ENCODE assay signal across 18 cellular contexts in the genomic region with DNA sequence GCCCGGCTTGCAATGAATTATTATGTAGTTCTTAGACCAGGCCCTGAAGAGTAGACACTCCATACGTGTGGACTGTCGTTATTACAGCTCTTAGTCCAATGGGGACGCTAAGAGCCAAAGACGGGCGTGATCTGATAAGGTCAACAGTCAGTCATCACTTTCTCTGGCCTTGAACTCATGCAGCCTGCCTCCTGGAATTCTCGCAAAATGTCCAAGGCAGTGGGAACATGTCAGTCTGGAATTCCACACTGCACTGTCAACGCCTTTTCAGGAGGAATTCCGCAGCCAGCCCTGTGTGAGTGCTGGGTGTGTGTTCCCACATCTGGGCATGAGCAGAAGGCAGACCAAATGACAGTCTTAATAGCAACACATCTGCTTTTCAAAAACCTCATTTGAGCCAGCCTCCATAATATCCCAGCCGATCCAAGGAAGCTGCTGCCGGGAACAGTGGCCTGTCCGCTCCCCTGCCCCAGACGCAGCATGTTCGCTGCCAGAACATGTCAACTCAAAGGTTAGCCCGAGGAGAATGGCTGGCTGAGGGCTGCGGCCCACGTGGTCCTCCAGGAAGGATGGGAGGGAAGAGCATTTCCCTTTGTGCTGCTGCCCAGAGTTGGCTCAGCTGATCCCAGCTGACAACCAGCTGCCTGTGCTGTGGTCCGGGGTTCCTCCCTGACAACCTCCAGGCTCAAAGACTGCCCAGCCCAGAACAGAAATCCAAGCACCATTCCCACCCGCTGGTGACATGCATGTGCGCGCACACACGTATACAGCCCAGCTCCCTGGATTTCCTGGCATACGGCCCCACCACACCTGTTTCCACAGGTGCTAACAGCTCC.
DNase-seq lines count a peak whose midpoint lies in the region; ATAC-seq and TF ChIP-seq lines count a peak whose summit lies in the region.
"Had no signal": no experiment of that assay in that cellular context is flagged by ENCODE, and none has a peak within 500 bp of the region (broad histone marks: within the 10 kb centered on the region; RNA-seq: fewer than 3 reads in every experiment).

No MANE protein-coding gene starts in this region.

- H3K27ac Mint-ChIP-seq in natural killer cell, result no peak overlapping the region
- H3K27ac Mint-ChIP-seq: CD14-positive monocyte; nephron progenitor cell; stimulated activated naive CD8-positive, alpha-beta T cell treated with anti-CD3 and anti-CD28 coated beads, Interleukin-15, Interleukin-2, amounts not matched to agents 100 ng/mL and 50 ng/mL, for 24 hours had no signal

- H3K27me3 ChIP-seq in BLaER1 treated with 17β-estradiol and CSF1 and Interleukin-3, amounts not matched to agents 10 nM and 100 nM, result no peaks in the 10 kb centered on the region
- no peaks in the 10 kb centered on the region for H3K27me3 ChIP-seq in right cardiac atrium (ENCODE audit: control insufficient read depth, insufficient read depth)

- in situ Hi-C loops in GM13976 (cut with MboI; ENCODE audit: low sequenced_read_pairs, unreplicated experiment), result loop anchor here (25.0 kb wide), 1 partner anchor 930 kb away; no protein-coding TSS in a partner anchor

- H3K9me3 ChIP-seq in BLaER1 treated with 17β-estradiol and CSF1 and Interleukin-3, amounts not matched to agents 10 nM and 100 nM (replicated peaks in 1 of 11), result no peaks in the 10 kb centered on the region
- H3K9me3 ChIP-seq in right cardiac atrium (ENCODE audit: control insufficient read depth, low read length), result no peaks in the 10 kb centered on the region

- H3K36me3 ChIP-seq in BLaER1 treated with 17β-estradiol and CSF1 and Interleukin-3, amounts not matched to agents 10 nM and 100 nM, result peaks cover 0 to 52% (median 0%) of the 10 kb centered on the region in 11 experiments; a peak in 3 of 22 replicates

- DNase-seq in cardiac fibroblast (ENCODE audit: low read depth in 2 of 2), result peak; percentile 44 to 89
- peak; percentile 82 to 88 (median 88) for DNase-seq in right cardiac atrium
- DNase-seq in posterior vena cava (ENCODE audit: low spot score), result peak; percentile 89
- no peak for DNase-seq in NCI-H146 (lab: John Stamatoyannopoulos, UW)
- DNase-seq in activated T-cell treated with anti-CD3 and anti-CD28 coated beads, Interleukin-2, amount 50 U/mL, for 1 hour, result no peak
- no peak for DNase-seq in GM13976 (ENCODE audit: low spot score)
- no peak for DNase-seq in natural killer cell
- DNase-seq: activated CD4-positive, alpha-beta T cell treated with anti-CD3 and anti-CD28 coated beads for 1 hour; activated gamma-delta T cell; cerebellar nuclear complex; NCI-H526; nephron progenitor cell; stimulated activated CD4-positive, alpha-beta T cell treated with anti-CD3 and anti-CD28 coated beads, Interleukin-1b, Interleukin-23, amount 100 ng/mL, for 48 hours had no signal

- H3K9ac ChIP-seq in BLaER1 treated with 17β-estradiol and CSF1 and Interleukin-3, amounts not matched to agents 10 nM and 100 nM, result no peak overlapping the region

- H3K9me3 Mint-ChIP-seq in natural killer cell, result no peaks in the 10 kb centered on the region
- H3K9me3 Mint-ChIP-seq: nephron progenitor cell; stimulated activated naive CD8-positive, alpha-beta T cell treated with anti-CD3 and anti-CD28 coated beads, Interleukin-15, Interleukin-2, amounts not matched to agents 100 ng/mL and 50 ng/mL, for 24 hours had no signal

- H3K36me3 Mint-ChIP-seq in natural killer cell, result no peaks in the 10 kb centered on the region

- 29% methylated on average over 23 of the region's 23 CpGs for WGBS in right cardiac atrium

- H4K20me1 ChIP-seq in BLaER1 treated with 17β-estradiol and CSF1 and Interleukin-3, amounts not matched to agents 10 nM and 100 nM, result peaks cover 0 to 6% (median 0%) of the 10 kb centered on the region in 11 experiments; a peak in 3 of 22 replicates

- peaks cover 11 to 39% (median 30%) of the 10 kb centered on the region in 10 experiments for H3K4me1 ChIP-seq in BLaER1 treated with 17β-estradiol and CSF1 and Interleukin-3, amounts not matched to agents 10 nM and 100 nM
- peaks cover 5% of the 10 kb centered on the region for H3K4me1 ChIP-seq in right cardiac atrium (ENCODE audit: control insufficient read depth, insufficient read depth, low read length)

- H3K4me3 Mint-ChIP-seq in natural killer cell, result no peak overlapping the region
- H3K4me3 Mint-ChIP-seq: CD14-positive monocyte; nephron progenitor cell; stimulated activated naive CD8-positive, alpha-beta T cell treated with anti-CD3 and anti-CD28 coated beads, Interleukin-15, Interleukin-2, amounts not matched to agents 100 ng/mL and 50 ng/mL, for 24 hours had no signal

- peak overlapping the region; percentile 11 to 75 (median 62); a peak in 20 of 22 replicates for H3K4me2 ChIP-seq in BLaER1 treated with 17β-estradiol and CSF1 and Interleukin-3, amounts not matched to agents 10 nM and 100 nM

- ATAC-seq in right cardiac atrium (peak; percentile 81 to 94), natural killer cell (no peak)
- ATAC-seq: HCT116 had no signal

- peaks cover 0 to 2% of the 10 kb centered on the region in 2 donors for H3K27me3 Mint-ChIP-seq in natural killer cell (ENCODE audit: low read depth in 2 of 2)
- H3K27me3 Mint-ChIP-seq: stimulated activated naive CD8-positive, alpha-beta T cell treated with anti-CD3 and anti-CD28 coated beads, Interleukin-15, Interleukin-2, amounts not matched to agents 100 ng/mL and 50 ng/mL, for 24 hours had no signal

- no peak overlapping the region; a peak in 1 of 22 replicates for H3K27ac ChIP-seq in BLaER1 treated with 17β-estradiol and CSF1 and Interleukin-3, amounts not matched to agents 10 nM and 100 nM
- H3K27ac ChIP-seq in right cardiac atrium (ENCODE audit: low read length), result peak overlapping the region; percentile 57
- H3K27ac ChIP-seq: SK-N-MC had no signal

- no peak overlapping the region for H3K4me3 ChIP-seq in BLaER1 treated with 17β-estradiol and CSF1 and Interleukin-3, amounts not matched to agents 10 nM and 100 nM
- H3K4me3 ChIP-seq in cardiac fibroblast (replicated peaks in 1 of 2; ENCODE audit: low read depth in 2 of 2, low read length in 2 of 2) (no peak overlapping the region), right cardiac atrium (ENCODE audit: low read length) (no peak overlapping the region)
- H3K4me3 ChIP-seq: SK-N-MC had no signal

- TF ChIP-seq CTCF in cardiac fibroblast (IDR thresholded peaks at IDR 0.05; ENCODE audit: low read depth, low read length) (no peak), GM13976 (IDR thresholded peaks at IDR 0.05; ENCODE audit: borderline replicate concordance, control extremely low read depth, extremely low read depth, insufficient read depth, missing control alignments) (no peak), natural killer cell (IDR thresholded peaks at IDR 0.05) (no peak)

- intact Hi-C loops in right cardiac atrium (cut with DNase I), result loop anchor here in 1 of 4 donors (5.0 kb wide), 1 partner anchor 940 kb away; no protein-coding TSS in a partner anchor
- intact Hi-C loops in posterior vena cava (cut with DNase I), result loop anchor here in 1 of 2 donors (10.0 kb wide), 1 partner anchor 613 kb away; no protein-coding TSS in a partner anchor
- intact Hi-C loops in natural killer cell (cut with micrococcal nuclease), result no loop called here

- H3K4me1 Mint-ChIP-seq in natural killer cell, result peaks cover 6 to 7% of the 10 kb centered on the region in 2 donors
- H3K4me1 Mint-ChIP-seq: CD14-positive monocyte had no signal

Comparison
In these comparisons a context has a peak if more than half of its experiments do, and no peak if none do; other contexts are left out.
1. DNase-seq: peak in cardiac fibroblast (2 of 2), right cardiac atrium (3 of 3) and posterior vena cava (single experiment); none in NCI-H146 (single experiment), activated T-cell treated with anti-CD3 and anti-CD28 coated beads, Interleukin-2, amount 50 U/mL, for 1 hour (single experiment), GM13976 (single experiment) and natural killer cell (single experiment).
2. ATAC-seq: peak in right cardiac atrium (2 of 2); none in natural killer cell (0 of 3).